ENCODE assay signal across 8 cellular contexts in genomic region chr17:44759096-44759915, GRCh38. TPM values are rescaled to one million over a fixed set of nuclear protein-coding genes. Genes with fewer than 3 reads are reported as not detected.
DNase-seq lines count a peak whose midpoint lies in the region; ATAC-seq and TF ChIP-seq lines count a peak whose summit lies in the region.

No MANE protein-coding gene starts in this region.

- POLR2A ChIA-PET in WTC11 (lab: Charles Lee): no interaction called here
- POLR2A ChIA-PET in activated CD4-positive, alpha-beta T cell treated with anti-CD3 and anti-CD28 coated beads, Interleukin-2, amount 10 ng/mL, durations not matched to agents 7 days and 5 days (lab: Charles Lee): no interaction called here

- TF ChIP-seq CTCF in WTC11 (IDR thresholded peaks at IDR 0.05): no peak
- TF ChIP-seq CTCF in stomach (IDR thresholded peaks at IDR 0.05): no peak

- TF ChIP-seq EP300 in stomach (IDR thresholded peaks at IDR 0.05): no peak

- CTCF ChIA-PET in WTC11 (lab: Charles Lee): interaction anchor here (0.5 to 1.8 kb wide), 9 partner anchors 12 to 225 kb away, joined by 3 to 6 read pairs (median 3); no protein-coding TSS in a partner anchor
- CTCF ChIA-PET in activated CD4-positive, alpha-beta T cell treated with anti-CD3 and anti-CD28 coated beads, Interleukin-2, amount 10 ng/mL, durations not matched to agents 7 days and 5 days (lab: Charles Lee): no interaction called here

- no peak overlapping the region for H3K27ac Mint-ChIP-seq in WTC11
- no peak overlapping the region for H3K27ac Mint-ChIP-seq in activated CD4-positive, alpha-beta T cell treated with anti-CD3 and anti-CD28 coated beads, Interleukin-2, amount 10 ng/mL, durations not matched to agents 7 days and 5 days

- H3K27me3 ChIP-seq in right cardiac atrium (ENCODE audit: control insufficient read depth, insufficient read depth): no peaks in the 10 kb centered on the region
- H3K27me3 ChIP-seq in stomach: peaks cover 0 to 64% (median 38%) of the 10 kb centered on the region in 3 donors

- H3K4me1 Mint-ChIP-seq in WTC11: no peaks in the 10 kb centered on the region
- no peaks in the 10 kb centered on the region for H3K4me1 Mint-ChIP-seq in activated CD4-positive, alpha-beta T cell treated with anti-CD3 and anti-CD28 coated beads, Interleukin-2, amount 10 ng/mL, durations not matched to agents 7 days and 5 days

- DNase-seq in DMS79 treated with DMSO at 0.1 percent for 48 hours (lab: John Stamatoyannopoulos, UW) (peak; percentile 9), DMS79 (lab: John Stamatoyannopoulos, UW) (no peak), WTC11 (ENCODE audit: low spot score) (no peak), right cardiac atrium (peak in 1 of 3 donors; percentile 63), stomach (no peak), erythroblast (lab: John Stamatoyannopoulos, UW) (no peak)
- no peak for DNase-seq in activated CD4-positive, alpha-beta T cell treated with anti-CD3 and anti-CD28 coated beads, Interleukin-2, amount 10 ng/mL, durations not matched to agents 7 days and 5 days
- DNase-seq in stimulated activated CD8-positive, alpha-beta memory T cell treated with anti-CD3 and anti-CD28 coated beads, Interleukin-4, amount 100 ng/mL, for 48 hours: no peak

- ATAC-seq in WTC11: peak; percentile 13
- ATAC-seq in right cardiac atrium: peak in 1 of 2 donors; percentile 2

- no peaks in the 10 kb centered on the region for H3K9me3 ChIP-seq in right cardiac atrium (ENCODE audit: control insufficient read depth, low read length)
- no peaks in the 10 kb centered on the region for H3K9me3 ChIP-seq in stomach

- H3K4me1 ChIP-seq in right cardiac atrium (ENCODE audit: control insufficient read depth, insufficient read depth, low read length): no peaks in the 10 kb centered on the region
- peaks cover 13 to 17% (median 14%) of the 10 kb centered on the region in 4 donors for H3K4me1 ChIP-seq in stomach

- H3K27me3 Mint-ChIP-seq in WTC11 (ENCODE audit: low read depth): peaks cover 84% of the 10 kb centered on the region
- peaks cover 32% of the 10 kb centered on the region for H3K27me3 Mint-ChIP-seq in activated CD4-positive, alpha-beta T cell treated with anti-CD3 and anti-CD28 coated beads, Interleukin-2, amount 10 ng/mL, durations not matched to agents 7 days and 5 days

- WGBS in right cardiac atrium: 5% methylated on average over 58 of the region's 58 CpGs
- WGBS in stomach, 5 donors: 0 to 13% (median 6%) methylated on average over 4 to 58 of the region's 58 CpGs

- no peaks in the 10 kb centered on the region for H3K36me3 Mint-ChIP-seq in WTC11
- no peaks in the 10 kb centered on the region for H3K36me3 Mint-ChIP-seq in activated CD4-positive, alpha-beta T cell treated with anti-CD3 and anti-CD28 coated beads, Interleukin-2, amount 10 ng/mL, durations not matched to agents 7 days and 5 days (ENCODE audit: low read depth)

- H3K9me3 Mint-ChIP-seq in WTC11: no peaks in the 10 kb centered on the region
- no peaks in the 10 kb centered on the region for H3K9me3 Mint-ChIP-seq in activated CD4-positive, alpha-beta T cell treated with anti-CD3 and anti-CD28 coated beads, Interleukin-2, amount 10 ng/mL, durations not matched to agents 7 days and 5 days

- no peak for TF ChIP-seq POLR2A in stomach (IDR thresholded peaks at IDR 0.05)
- TF ChIP-seq POLR2A in erythroblast (IDR thresholded peaks at IDR 0.05; ENCODE audit: low read length): no peak

- H3K27ac ChIP-seq in right cardiac atrium (ENCODE audit: low read length) (no peak overlapping the region), stomach (no peak overlapping the region)

- H3K4me3 ChIP-seq in right cardiac atrium (ENCODE audit: low read length) (peak overlapping the region; percentile 69), stomach (peak overlapping the region; percentile 44 to 60 (median 50))

- peak overlapping the region; percentile 52 for H3K4me3 Mint-ChIP-seq in WTC11
- no peak overlapping the region for H3K4me3 Mint-ChIP-seq in activated CD4-positive, alpha-beta T cell treated with anti-CD3 and anti-CD28 coated beads, Interleukin-2, amount 10 ng/mL, durations not matched to agents 7 days and 5 days

- no peaks in the 10 kb centered on the region for H3K36me3 ChIP-seq in stomach

- intact Hi-C loops in right cardiac atrium (cut with DNase I): no loop called here
- intact Hi-C loops in stomach (cut with DNase I; ENCODE audit: low total_unique reads): no loop called here

TF ChIP-seq in WTC11, 78 proteins besides CTCF, POLR2A, EP300 and RAD21:
- TF ChIP-seq, protein P1, sequence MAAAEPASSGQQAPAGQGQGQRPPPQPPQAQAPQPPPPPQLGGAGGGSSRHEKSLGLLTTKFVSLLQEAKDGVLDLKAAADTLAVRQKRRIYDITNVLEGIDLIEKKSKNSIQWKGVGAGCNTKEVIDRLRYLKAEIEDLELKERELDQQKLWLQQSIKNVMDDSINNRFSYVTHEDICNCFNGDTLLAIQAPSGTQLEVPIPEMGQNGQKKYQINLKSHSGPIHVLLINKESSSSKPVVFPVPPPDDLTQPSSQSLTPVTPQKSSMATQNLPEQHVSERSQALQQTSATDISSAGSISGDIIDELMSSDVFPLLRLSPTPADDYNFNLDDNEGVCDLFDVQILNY (CRISPR knock-in tag; IDR thresholded peaks at IDR 0.05): no peak
- TF ChIP-seq ATF6 (CRISPR knock-in tag; IDR thresholded peaks at IDR 0.05): 0 out of 2 replicates have a peak, but pooled peaks have one; percentile 21

RNA-seq across cellular contexts. Expression of gene ADAM11, which starts 0.5 kb away (rescaled TPM):
- total RNA-seq in WTC11 (2021) (3.0 to 4.1 TPM (median 3.2 TPM) in 3 replicates), right cardiac atrium (10 to 100 TPM in 3 of 4 donors, 1 to 10 TPM in 1; 9.5 to 43.3 (median 34.0) TPM), stomach (10 to 100 TPM in 1 of 5 donors, 1 to 10 TPM in 1, under 1 TPM in 1, not detected in 2; 0.73 to 57.6 (median 1.7) TPM)
- polyA plus RNA-seq in right cardiac atrium (21.5 TPM), stomach (under 1 TPM in 2 of 3 donors, not detected in 1; 0.19 to 0.35 TPM)
- under 1 TPM; 0.25 to 0.35 TPM for total RNA-seq in activated CD4-positive, alpha-beta T cell treated with anti-CD3 and anti-CD28 coated beads, Interleukin-2, amount 10 ng/mL, durations not matched to agents 7 days and 5 days

RNA-seq across cellular contexts. Expression of gene DBF4B, which starts 50.8 kb away (rescaled TPM):
- total RNA-seq in WTC11 (2021) (32.2 to 35.5 TPM (median 32.9 TPM) in 3 replicates), right cardiac atrium (1 to 10 TPM; 5.1 to 6.0 (median 5.9) TPM), stomach (1 to 10 TPM in 4 of 5 donors, not detected in 1; 1.7 to 5.0 (median 3.3) TPM)
- polyA plus RNA-seq in right cardiac atrium (5.6 TPM), stomach (1 to 10 TPM in 2 of 3 donors, under 1 TPM in 1; 0.76 to 2.8 (median 2.2) TPM)
- total RNA-seq in activated CD4-positive, alpha-beta T cell treated with anti-CD3 and anti-CD28 coated beads, Interleukin-2, amount 10 ng/mL, durations not matched to agents 7 days and 5 days: 10 to 100 TPM; 26.2 to 32.9 TPM
